ENCODE assay signal across 8 cellular contexts in genomic region chr14:22871962-22872832, GRCh38. TPM values are rescaled to one million over a fixed set of nuclear protein-coding genes. Genes with fewer than 3 reads are reported as not detected.
DNase-seq lines count a peak whose midpoint lies in the region; ATAC-seq and TF ChIP-seq lines count a peak whose summit lies in the region.

No MANE protein-coding gene starts in this region.

- peak overlapping the region; percentile 91 for H3K27ac ChIP-seq in Karpas-422 (ENCODE audit: low read length)
- peak overlapping the region; percentile 96 to 98 for H3K27ac ChIP-seq in ovary
- peak overlapping the region; percentile 96 to 99 for H3K27ac ChIP-seq in tibial artery

- peak overlapping the region; percentile 86 for H3K9ac ChIP-seq in Karpas-422 (ENCODE audit: low read length)

- H3K4me3 ChIP-seq in Karpas-422 (ENCODE audit: low read length) (peak overlapping the region; percentile 85), ovary (peak overlapping the region; percentile 86), tibial artery (peak overlapping the region; percentile 78 to 97)

- H3K27me3 ChIP-seq in Karpas-422 (ENCODE audit: low read length) (no peaks in the 10 kb centered on the region), ovary (no peaks in the 10 kb centered on the region), tibial artery (no peaks in the 10 kb centered on the region)

- peak overlapping the region; percentile 98 for H3K27ac Mint-ChIP-seq in activated naive CD4-positive, alpha-beta T cell treated with anti-CD3 and anti-CD28 coated beads, Interleukin-2, amount 50 U/mL, for 24 hours
- peak overlapping the region; percentile 3 for H3K27ac Mint-ChIP-seq in glutamatergic neuron (ENCODE audit: unreplicated experiment)

- intact Hi-C loops in ovary (cut with DNase I): loop anchor here in 3 of 4 donors (2.0 to 10.0 kb wide), 3 partner anchors 57 to 115 kb away; partner anchors contain the start of genes AJUBA (in 1 of the 3) and PRMT5 (in 1 of the 3)
- intact Hi-C loops in tibial artery (cut with DNase I; ENCODE audit: low total_unique reads): no loop called here

- DNase-seq in DMS79 (lab: John Stamatoyannopoulos, UW) (peak; percentile 83), Karpas-422 (peak; percentile 90), SHP77 treated with DMSO at 0.1 percent for 48 hours (lab: John Stamatoyannopoulos, UW) (peak; percentile 81), glutamatergic neuron (peak; percentile 85), ovary (peak; percentile 84 to 92 (median 90)), tibial artery (peak; percentile 86 to 94)

- H2AFZ ChIP-seq in Karpas-422 (ENCODE audit: low read length): peak overlapping the region; percentile 59; the same call in 1 of the 2 replicates

- 0 to 1% (median 1%) methylated on average over 44 to 54 of the region's 54 CpGs for WGBS in ovary, 3 donors

- TF ChIP-seq CTCF in glutamatergic neuron (IDR thresholded peaks at IDR 0.05; ENCODE audit: partially characterized antibody, unreplicated experiment): peak; percentile 93
- peak; percentile 83 to 93 (median 93) for TF ChIP-seq CTCF in ovary (IDR thresholded peaks at IDR 0.05)
- TF ChIP-seq CTCF in tibial artery (IDR thresholded peaks at IDR 0.05): peak; percentile 92 to 94

- no peaks in the 10 kb centered on the region for H3K9me2 ChIP-seq in Karpas-422 (replicated peaks; ENCODE audit: insufficient read depth, low read length)

- peak; percentile 18 for ATAC-seq in GM21529 (IDR thresholded peaks at IDR 0.05; ENCODE audit: unreplicated experiment)

- H3K9me3 Mint-ChIP-seq in activated naive CD4-positive, alpha-beta T cell treated with anti-CD3 and anti-CD28 coated beads, Interleukin-2, amount 50 U/mL, for 24 hours: no peaks in the 10 kb centered on the region
- peaks cover 4% of the 10 kb centered on the region for H3K9me3 Mint-ChIP-seq in glutamatergic neuron (ENCODE audit: unreplicated experiment)

- H3K9me3 ChIP-seq in Karpas-422 (ENCODE audit: low read length) (no peaks in the 10 kb centered on the region), ovary (no peaks in the 10 kb centered on the region), tibial artery (no peaks in the 10 kb centered on the region)

- H3K36me3 ChIP-seq in Karpas-422 (ENCODE audit: insufficient read depth, low read length) (peaks cover 5% of the 10 kb centered on the region; the same call in 1 of the 2 replicates), ovary (no peaks in the 10 kb centered on the region), tibial artery (peaks cover 41 to 42% (median 42%) of the 10 kb centered on the region in 3 donors)

- H3K27me3 Mint-ChIP-seq in activated naive CD4-positive, alpha-beta T cell treated with anti-CD3 and anti-CD28 coated beads, Interleukin-2, amount 50 U/mL, for 24 hours: no peaks in the 10 kb centered on the region
- peaks cover 3% of the 10 kb centered on the region for H3K27me3 Mint-ChIP-seq in glutamatergic neuron (ENCODE audit: unreplicated experiment)

- peaks cover 5% of the 10 kb centered on the region; the same call in 1 of the 2 replicates for H4K20me1 ChIP-seq in Karpas-422 (ENCODE audit: insufficient read depth, low read depth, low read length)

- no peak for TF ChIP-seq EP300 in ovary (IDR thresholded peaks at IDR 0.05)

- H3K4me1 ChIP-seq in Karpas-422 (ENCODE audit: low read length): peaks cover 24% of the 10 kb centered on the region
- peaks cover 4% of the 10 kb centered on the region for H3K4me1 ChIP-seq in ovary (ENCODE audit: insufficient read depth)
- peaks cover 0 to 48% (median 40%) of the 10 kb centered on the region in 4 donors for H3K4me1 ChIP-seq in tibial artery

- H3K4me2 ChIP-seq in Karpas-422 (ENCODE audit: low read depth, low read length, poor library complexity, severe bottlenecking): peak overlapping the region; percentile 91

- peak overlapping the region; percentile 97 for H3K4me3 Mint-ChIP-seq in activated naive CD4-positive, alpha-beta T cell treated with anti-CD3 and anti-CD28 coated beads, Interleukin-2, amount 50 U/mL, for 24 hours
- peak overlapping the region; percentile 82 for H3K4me3 Mint-ChIP-seq in glutamatergic neuron (ENCODE audit: unreplicated experiment)

- peak; percentile 53 for TF ChIP-seq POLR2A in ovary (IDR thresholded peaks at IDR 0.05)

- peaks cover 3% of the 10 kb centered on the region for H3K36me3 Mint-ChIP-seq in activated naive CD4-positive, alpha-beta T cell treated with anti-CD3 and anti-CD28 coated beads, Interleukin-2, amount 50 U/mL, for 24 hours
- no peaks in the 10 kb centered on the region for H3K36me3 Mint-ChIP-seq in glutamatergic neuron (ENCODE audit: unreplicated experiment)

- peaks cover 33% of the 10 kb centered on the region for H3K4me1 Mint-ChIP-seq in activated naive CD4-positive, alpha-beta T cell treated with anti-CD3 and anti-CD28 coated beads, Interleukin-2, amount 50 U/mL, for 24 hours
- peaks cover 10% of the 10 kb centered on the region for H3K4me1 Mint-ChIP-seq in glutamatergic neuron (ENCODE audit: low read depth, unreplicated experiment)

- peaks cover 8% of the 10 kb centered on the region for H3K79me2 ChIP-seq in Karpas-422 (ENCODE audit: low read length)

RNA-seq across cellular contexts. Expression of gene LRP10, which starts 0.7 kb away (rescaled TPM):
- total RNA-seq in Karpas-422 (2014; rRNA removed; shearing (Covaris generic); ENCODE audit: low replicate concordance): 34.3 and 43.1 TPM in 2 replicates
- total RNA-seq in glutamatergic neuron (ENCODE audit: unreplicated experiment): 15.1 TPM
- total RNA-seq in ovary: 100 to 1,000 TPM in 4 of 7 donors, 10 to 100 TPM in 3; 56.9 to 122 (median 105) TPM
- 10 to 100 TPM; 32.4 to 71.6 TPM for polyA plus RNA-seq in ovary

RNA-seq across cellular contexts. Expression of gene REM2, which starts 10.8 kb away (rescaled TPM):
- 0.51 TPM in 1 of 2 replicates, not detected in the other for total RNA-seq in Karpas-422 (2014; rRNA removed; shearing (Covaris generic); ENCODE audit: low replicate concordance)
- total RNA-seq in glutamatergic neuron (ENCODE audit: unreplicated experiment): 73.2 TPM
- 1 to 10 TPM in 1 of 7 donors, under 1 TPM in 6; 0.12 to 1.1 (median 0.66) TPM for total RNA-seq in ovary
- polyA plus RNA-seq in ovary: under 1 TPM; 0.40 to 0.74 TPM

RNA-seq across cellular contexts. Expression of gene MMP14, which starts 35.8 kb away (rescaled TPM):
- 0.72 and 1.9 TPM in 2 replicates for total RNA-seq in Karpas-422 (2014; rRNA removed; shearing (Covaris generic); ENCODE audit: low replicate concordance)
- total RNA-seq in glutamatergic neuron (ENCODE audit: unreplicated experiment): 162 TPM
- total RNA-seq in ovary: 100 to 1,000 TPM in 4 of 7 donors, 10 to 100 TPM in 3; 70.0 to 267 (median 174) TPM
- 100 to 1,000 TPM in 1 of 2 donors, 10 to 100 TPM in 1; 90.2 to 156 TPM for polyA plus RNA-seq in ovary

RNA-seq across cellular contexts. Expression of gene MRPL52, which starts 42.5 kb away (rescaled TPM):
- 71.3 and 107 TPM in 2 replicates for total RNA-seq in Karpas-422 (2014; rRNA removed; shearing (Covaris generic); ENCODE audit: low replicate concordance)
- total RNA-seq in glutamatergic neuron (ENCODE audit: unreplicated experiment): 67.9 TPM
- total RNA-seq in ovary: 10 to 100 TPM; 29.0 to 78.3 (median 54.1) TPM
- 10 to 100 TPM; 32.9 to 45.3 TPM for polyA plus RNA-seq in ovary

RNA-seq across cellular contexts. Expression of gene RBM23, which starts 46.8 kb away (rescaled TPM):
- 67.7 and 79.1 TPM in 2 replicates for total RNA-seq in Karpas-422 (2014; rRNA removed; shearing (Covaris generic); ENCODE audit: low replicate concordance)
- total RNA-seq in glutamatergic neuron (ENCODE audit: unreplicated experiment): 70.9 TPM
- 100 to 1,000 TPM in 5 of 7 donors, 10 to 100 TPM in 2; 90.9 to 244 (median 129) TPM for total RNA-seq in ovary
- 100 to 1,000 TPM in 1 of 2 donors, 10 to 100 TPM in 1; 57.0 to 104 TPM for polyA plus RNA-seq in ovary

Comparison
In these comparisons a context has a peak if more than half of its experiments do, and no peak if none do; other contexts are left out.
1. Peak in every context shown above with its lines: DNase-seq, ATAC-seq, H3K4me3 ChIP-seq and H3K27ac ChIP-seq.
2. RNA of gene REM2, which starts 10.8 kb away (total RNA-seq): 73.2 TPM in glutamatergic neuron (single experiment); 0.12 to 1.1 TPM in ovary and 0.51 TPM in Karpas-422; every median in the first group is over 10 times any median in the second.
3. RNA of gene MMP14, which starts 35.8 kb away (total RNA-seq): 70.0 to 267 TPM in ovary and 162 TPM in glutamatergic neuron (single experiment); 0.72 to 1.9 TPM in Karpas-422; every median in the first group is over 10 times any median in the second.